10 cellular contexts compared by ENCODE assay signal in genomic region chr3:107992976-107993684, GRCh38.
A peak's percentile ranks its signal among the peaks of the same experiment; 100 is the strongest.
DNase-seq lines count a peak whose midpoint lies in the region; ATAC-seq and TF ChIP-seq lines count a peak whose summit lies in the region.
"Had no signal": no experiment of that assay in that cellular context is flagged by ENCODE, and none has a peak within 500 bp of the region (broad histone marks: within the 10 kb centered on the region; RNA-seq: fewer than 3 reads in every experiment).

No MANE protein-coding gene starts in this region.

- intact Hi-C loops in left lung (cut with DNase I): no loop called here

- H3K4me3 ChIP-seq in left lung: no peak overlapping the region

- peak overlapping the region in 1 of 2 donors; percentile 54 for H3K27ac ChIP-seq in left lung

- H3K4me1 ChIP-seq in left lung: peaks cover 25 to 35% of the 10 kb centered on the region in 2 donors

- peaks cover 4% of the 10 kb centered on the region for H3K9me3 Mint-ChIP-seq in activated T-helper 17 cell treated with anti-CD3 and anti-CD28 coated beads, Interleukin-2, amount 50 U/mL, for 72 hours

- H3K4me1 Mint-ChIP-seq in activated T-helper 17 cell treated with anti-CD3 and anti-CD28 coated beads, Interleukin-2, amount 50 U/mL, for 72 hours: peaks cover 19% of the 10 kb centered on the region

- no peaks in the 10 kb centered on the region for H3K27me3 Mint-ChIP-seq in activated T-helper 17 cell treated with anti-CD3 and anti-CD28 coated beads, Interleukin-2, amount 50 U/mL, for 72 hours

- peak; percentile 80 for DNase-seq in AG08395 (ENCODE audit: low spot score)
- peak in 1 of 2 donors; percentile 74 for DNase-seq in left lung
- no peak for DNase-seq in inferior parietal cortex (ENCODE audit: extremely low spot score)
- no peak for DNase-seq in T-helper 2 cell
- no peak for DNase-seq in NCI-H748 treated with DMSO at 0.1 percent for 48 hours (lab: John Stamatoyannopoulos, UW)
- DNase-seq in NCI-H1436 treated with DMSO at 0.1 percent for 48 hours (lab: John Stamatoyannopoulos, UW): no peak
- DNase-seq: activated naive CD4-positive, alpha-beta T cell treated with anti-CD3 and anti-CD28 coated beads, Interleukin-2, amount 50 U/mL, for 16 hours; NCI-H1105 had no signal

- H3K27ac Mint-ChIP-seq in activated T-helper 17 cell treated with anti-CD3 and anti-CD28 coated beads, Interleukin-2, amount 50 U/mL, for 72 hours: no peak overlapping the region

- peak; percentile 54 for ATAC-seq in GM21786 (IDR thresholded peaks at IDR 0.05; ENCODE audit: unreplicated experiment)
- peak; percentile 47 for ATAC-seq in activated T-helper 17 cell treated with anti-CD3 and anti-CD28 coated beads, Interleukin-2, amount 50 U/mL, for 72 hours (replicated peaks)
- ATAC-seq in left lung: peak; percentile 60

- H3K9me3 ChIP-seq in left lung: no peaks in the 10 kb centered on the region

- no peaks in the 10 kb centered on the region for H3K36me3 ChIP-seq in left lung

- H3K36me3 Mint-ChIP-seq in activated T-helper 17 cell treated with anti-CD3 and anti-CD28 coated beads, Interleukin-2, amount 50 U/mL, for 72 hours (ENCODE audit: low read depth): no peaks in the 10 kb centered on the region

- no peak for TF ChIP-seq CTCF in left lung (IDR thresholded peaks at IDR 0.05)

- H3K4me3 Mint-ChIP-seq in activated T-helper 17 cell treated with anti-CD3 and anti-CD28 coated beads, Interleukin-2, amount 50 U/mL, for 72 hours: no peak overlapping the region

- H3K27me3 ChIP-seq in left lung: no peaks in the 10 kb centered on the region
